In the genomic region with DNA sequence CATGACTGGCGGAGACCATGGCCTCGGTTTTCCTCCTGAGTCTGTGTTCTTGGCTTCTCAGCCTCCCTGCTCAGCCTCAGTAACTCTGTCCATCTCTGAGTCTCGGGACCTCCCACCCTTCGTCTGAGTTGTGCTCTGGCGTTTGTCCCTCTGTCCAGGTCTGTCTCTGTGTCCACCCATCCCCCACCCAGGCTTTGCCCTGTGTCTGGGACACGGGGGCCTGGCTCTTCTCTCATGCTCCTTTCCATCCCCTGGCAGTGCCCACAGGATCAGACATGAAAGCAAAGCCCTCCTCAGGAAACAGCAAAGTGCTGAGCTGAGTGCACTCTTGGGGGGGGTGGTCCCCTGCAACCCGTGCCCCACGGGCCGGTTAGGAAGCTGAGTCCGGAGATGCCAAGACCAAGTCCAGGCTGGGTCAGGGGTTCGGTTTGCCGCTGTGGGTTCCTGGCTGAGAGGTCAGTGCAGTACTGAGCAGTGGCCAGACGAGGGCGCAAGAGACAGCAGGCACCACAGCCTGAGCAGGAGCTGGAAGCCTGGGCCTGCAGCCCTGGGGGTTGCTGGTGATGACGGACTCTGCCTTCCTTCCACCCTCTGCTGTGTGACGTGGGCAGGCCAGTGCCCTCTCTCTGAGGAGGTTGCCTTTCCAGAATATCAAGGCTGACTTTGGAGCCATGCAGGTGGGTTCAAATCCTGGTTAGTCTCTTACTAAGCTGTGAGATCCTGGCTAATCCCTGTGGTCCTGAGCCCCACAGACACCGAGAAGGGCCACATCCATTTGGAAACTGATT, we compare ENCODE assay signal across 8 cellular contexts. TPM values are rescaled to one million over a fixed set of nuclear protein-coding genes. Genes with fewer than 3 reads are reported as not detected.
DNase-seq lines count a peak whose midpoint lies in the region; ATAC-seq lines count a peak whose summit lies in the region.

No MANE protein-coding gene starts in this region.

- peaks cover 70% of the 10 kb centered on the region for H3K4me1 Mint-ChIP-seq in activated CD8-positive, alpha-beta T cell treated with anti-CD3 and anti-CD28 coated beads, Interleukin-2, amount 10 ng/mL, durations not matched to agents 7 days and 5 days (ENCODE audit: low read depth)

- H2BK120ac ChIP-seq in mesendoderm (ENCODE audit: low read depth, low read length): no peak overlapping the region

- no peaks in the 10 kb centered on the region for H3K27me3 Mint-ChIP-seq in activated CD8-positive, alpha-beta T cell treated with anti-CD3 and anti-CD28 coated beads, Interleukin-2, amount 10 ng/mL, durations not matched to agents 7 days and 5 days (ENCODE audit: low read depth)

- no peak overlapping the region for H3K9ac ChIP-seq in mesendoderm (ENCODE audit: low read length)

- no peak overlapping the region for H2AK5ac ChIP-seq in mesendoderm (ENCODE audit: low read length)

- no peak overlapping the region for H3K4me3 Mint-ChIP-seq in activated CD8-positive, alpha-beta T cell treated with anti-CD3 and anti-CD28 coated beads, Interleukin-2, amount 10 ng/mL, durations not matched to agents 7 days and 5 days

- no peak overlapping the region for H2BK5ac ChIP-seq in mesendoderm (ENCODE audit: low read length)

- no peaks in the 10 kb centered on the region for H3K9me3 Mint-ChIP-seq in activated CD8-positive, alpha-beta T cell treated with anti-CD3 and anti-CD28 coated beads, Interleukin-2, amount 10 ng/mL, durations not matched to agents 7 days and 5 days (ENCODE audit: insufficient read depth)

- WGBS in mesendoderm (ENCODE audit: extremely low coverage, insufficient coverage, low lambda C conversion rate): no CpG with 5 or more reads among the region's 17 CpGs

- H4K8ac ChIP-seq in mesendoderm (ENCODE audit: low read depth, low read length): no peak overlapping the region

- H4K5ac ChIP-seq in mesendoderm (ENCODE audit: low read length): no peak overlapping the region

- no peaks in the 10 kb centered on the region for H3K36me3 ChIP-seq in mesendoderm (ENCODE audit: control insufficient read depth, insufficient read depth, low read length)

- no peak overlapping the region for H3K4me2 ChIP-seq in mesendoderm (ENCODE audit: low read length)

- POLR2A ChIA-PET in activated CD8-positive, alpha-beta T cell treated with anti-CD3 and anti-CD28 coated beads, Interleukin-2, amount 10 ng/mL, durations not matched to agents 7 days and 5 days (lab: Charles Lee): interaction anchor here (0.8 to 1.0 kb wide), 2 partner anchors 46 to 230 kb away, joined by 3 to 4 read pairs; a partner anchor contains a TSS

- CTCF ChIA-PET in activated CD8-positive, alpha-beta T cell treated with anti-CD3 and anti-CD28 coated beads, Interleukin-2, amount 10 ng/mL, durations not matched to agents 7 days and 5 days (lab: Charles Lee): interaction anchor here (0.6 to 5.7 kb wide), 55 partner anchors 9 to 262 kb away, joined by 3 to 69 read pairs (median 5); a partner anchor contains a TSS

- ATAC-seq in HG02885 (IDR thresholded peaks at IDR 0.05; ENCODE audit: poor library complexity, unreplicated experiment): peak; percentile 53
- peak; percentile 59 for ATAC-seq in activated CD8-positive, alpha-beta T cell treated with anti-CD3 and anti-CD28 coated beads, Interleukin-2, amount 10 ng/mL, durations not matched to agents 7 days and 5 days

- H3K27me3 ChIP-seq in mesendoderm (ENCODE audit: insufficient read depth, low read length, poor library complexity): no peaks in the 10 kb centered on the region

- no peak overlapping the region for H3K23ac ChIP-seq in mesendoderm (ENCODE audit: low read length)

- no peaks in the 10 kb centered on the region for H3K4me1 ChIP-seq in mesendoderm (ENCODE audit: control insufficient read depth, low read depth, low read length)

- no peak overlapping the region for H3K18ac ChIP-seq in mesendoderm (ENCODE audit: low read length)

- no peaks in the 10 kb centered on the region for H3K36me3 Mint-ChIP-seq in activated CD8-positive, alpha-beta T cell treated with anti-CD3 and anti-CD28 coated beads, Interleukin-2, amount 10 ng/mL, durations not matched to agents 7 days and 5 days (ENCODE audit: low read depth)

- peak overlapping the region; percentile 78 for H3K27ac Mint-ChIP-seq in activated CD8-positive, alpha-beta T cell treated with anti-CD3 and anti-CD28 coated beads, Interleukin-2, amount 10 ng/mL, durations not matched to agents 7 days and 5 days

- H3K79me2 ChIP-seq in mesendoderm (ENCODE audit: control insufficient read depth, insufficient read depth, low read length): no peaks in the 10 kb centered on the region

- DNase-seq in NCI-H510A treated with DMSO at 0.1 percent for 48 hours (lab: John Stamatoyannopoulos, UW) (peak; percentile 88), NCI-H510A (lab: John Stamatoyannopoulos, UW) (no peak), NCI-H748 treated with DMSO at 0.1 percent for 48 hours (lab: John Stamatoyannopoulos, UW) (peak; percentile 35), ecto neural progenitor cell (ENCODE audit: low spot score) (peak; percentile 95), mesendoderm (peak; percentile 78)
- peak; percentile 88 for DNase-seq in activated CD8-positive, alpha-beta T cell treated with anti-CD3 and anti-CD28 coated beads, Interleukin-2, amount 10 ng/mL, durations not matched to agents 7 days and 5 days
- DNase-seq in stimulated activated CD8-positive, alpha-beta memory T cell treated with anti-CD3 and anti-CD28 coated beads, Interleukin-15, amount 100 ng/mL, for 1 hour (ENCODE audit: low read depth): peak; percentile 69

- H3K4me3 ChIP-seq in mesendoderm (ENCODE audit: low read length): no peak overlapping the region

- no peaks in the 10 kb centered on the region for H3K79me1 ChIP-seq in mesendoderm (ENCODE audit: low read length)

- H3K56ac ChIP-seq in mesendoderm (ENCODE audit: low read length): no peak overlapping the region

- no peak overlapping the region for H3K4ac ChIP-seq in mesendoderm (ENCODE audit: low read depth, low read length)

- H2BK15ac ChIP-seq in mesendoderm (replicated peaks; ENCODE audit: low read depth): no peak overlapping the region

- no peak overlapping the region for H3K27ac ChIP-seq in mesendoderm (ENCODE audit: low read depth, low read length)

RNA-seq across cellular contexts. Expression of a gene that starts 2.5 kb away (rescaled TPM):
- 1 to 10 TPM; 1.1 TPM for total RNA-seq in activated CD8-positive, alpha-beta T cell treated with anti-CD3 and anti-CD28 coated beads, Interleukin-2, amount 10 ng/mL, durations not matched to agents 7 days and 5 days
- 0.03 TPM for polyA plus RNA-seq in mesendoderm (2013, experiment 1 of 2)
- polyA plus RNA-seq in mesendoderm (2013, experiment 2 of 2): 0.03 TPM

RNA-seq across cellular contexts. Expression of a gene that starts 20.9 kb away (rescaled TPM):
- 1 to 10 TPM; 3.3 to 4.0 TPM for total RNA-seq in activated CD8-positive, alpha-beta T cell treated with anti-CD3 and anti-CD28 coated beads, Interleukin-2, amount 10 ng/mL, durations not matched to agents 7 days and 5 days
- polyA plus RNA-seq in mesendoderm (2013, experiment 1 of 2): 1.3 TPM
- 1.4 TPM for polyA plus RNA-seq in mesendoderm (2013, experiment 2 of 2)

RNA-seq across cellular contexts. Expression of a gene that starts 50.5 kb away (rescaled TPM):
- total RNA-seq in activated CD8-positive, alpha-beta T cell treated with anti-CD3 and anti-CD28 coated beads, Interleukin-2, amount 10 ng/mL, durations not matched to agents 7 days and 5 days: 100 to 1,000 TPM; 341 to 354 TPM
- polyA plus RNA-seq in mesendoderm (2013, experiment 1 of 2): 7.6 TPM
- polyA plus RNA-seq in mesendoderm (2013, experiment 2 of 2): 7.5 TPM
